ENCODE assay signal across 18 cellular contexts in genomic region chr10:16856567-16856966, GRCh38. TPM values are rescaled to one million over a fixed set of nuclear protein-coding genes. Genes with fewer than 3 reads are reported as not detected.
DNase-seq lines count a peak whose midpoint lies in the region; ATAC-seq lines count a peak whose summit lies in the region.
"Had no signal": no experiment of that assay in that cellular context is flagged by ENCODE, and none has a peak within 500 bp of the region (broad histone marks: within the 10 kb centered on the region; RNA-seq: fewer than 3 reads in every experiment).

No MANE protein-coding gene starts in this region.

- H3K9ac ChIP-seq in mesendoderm (ENCODE audit: low read length) (no peak overlapping the region), trophoblast cell (ENCODE audit: low read length) (no peak overlapping the region)

- H3K18ac ChIP-seq in mesendoderm (ENCODE audit: low read length) (no peak overlapping the region), trophoblast cell (ENCODE audit: low read length) (no peak overlapping the region)

- intact Hi-C loops in left colon (cut with DNase I, micrococcal nuclease), result no loop called here

- no peak overlapping the region for H2BK5ac ChIP-seq in mesendoderm (ENCODE audit: low read length)
- no peak overlapping the region for H2BK5ac ChIP-seq in trophoblast cell (ENCODE audit: low read depth, low read length, poor library complexity)

- H2BK12ac ChIP-seq in trophoblast cell (ENCODE audit: low read length), result no peak overlapping the region

- H3K14ac ChIP-seq in trophoblast cell (ENCODE audit: low read length), result no peak overlapping the region

- H3K4ac ChIP-seq in mesendoderm (ENCODE audit: low read depth, low read length) (no peak overlapping the region), trophoblast cell (ENCODE audit: low read depth, low read length) (no peak overlapping the region)

- no peaks in the 10 kb centered on the region for H3K36me3 ChIP-seq in H7 (replicated peaks; ENCODE audit: control insufficient read depth, insufficient read depth, low read length)
- no peaks in the 10 kb centered on the region for H3K36me3 ChIP-seq in mesendoderm (ENCODE audit: control insufficient read depth, insufficient read depth, low read length)
- H3K36me3 ChIP-seq in trophoblast cell (ENCODE audit: control insufficient read depth in 1 of 2, insufficient read depth in 2 of 2, low read length in 2 of 2), result no peaks in the 10 kb centered on the region

- no peaks in the 10 kb centered on the region for H3K9me3 ChIP-seq in trophoblast cell (ENCODE audit: insufficient read depth, low read depth, low read length)

- no peak overlapping the region for H4K12ac ChIP-seq in trophoblast cell (ENCODE audit: low read depth, low read length)

- H3K27ac ChIP-seq in mesendoderm (ENCODE audit: low read depth, low read length) (no peak overlapping the region), trophoblast cell (ENCODE audit: low read depth, low read length) (no peak overlapping the region)
- H3K27ac ChIP-seq: C4-2B had no signal

- H3K4me3 ChIP-seq in H7 (ENCODE audit: insufficient read depth, low read depth, low read length) (no peak overlapping the region), mesendoderm (ENCODE audit: low read length) (no peak overlapping the region), trophoblast cell (ENCODE audit: low read depth, low read length) (no peak overlapping the region)

- H3K4me2 ChIP-seq in mesendoderm (ENCODE audit: low read length) (no peak overlapping the region), trophoblast cell (ENCODE audit: low read length) (no peak overlapping the region)

- no peak overlapping the region for H4K91ac ChIP-seq in trophoblast cell (ENCODE audit: low read depth, low read length)

- no peak overlapping the region for H2BK15ac ChIP-seq in mesendoderm (replicated peaks; ENCODE audit: low read depth)

- ATAC-seq in left colon, result no peak
- ATAC-seq: naive thymus-derived CD4-positive, alpha-beta T cell; stimulated activated memory B cell treated with anti-CD40 and anti-IgM and Interleukin-4, amounts not matched to agents 10 μg/mL and 1 μg/mL and 100 μg/mL, for 72 hours had no signal

- H3K4me1 ChIP-seq in mesendoderm (ENCODE audit: control insufficient read depth, low read depth, low read length) (no peaks in the 10 kb centered on the region), trophoblast cell (ENCODE audit: control insufficient read depth in 1 of 2, insufficient read depth in 2 of 2, low read length in 2 of 2) (peaks cover 0 to 2% of the 10 kb centered on the region in 2 experiments)

- no peak overlapping the region for H2AK5ac ChIP-seq in mesendoderm (ENCODE audit: low read length)
- H2AK5ac ChIP-seq in trophoblast cell (ENCODE audit: low read length), result no peak overlapping the region

- H2AFZ ChIP-seq in trophoblast cell (ENCODE audit: insufficient read depth, low read length, poor library complexity), result no peak overlapping the region

- H2BK120ac ChIP-seq in mesendoderm (ENCODE audit: low read depth, low read length), result no peak overlapping the region
- no peak overlapping the region for H2BK120ac ChIP-seq in trophoblast cell (ENCODE audit: insufficient read depth, low read length, poor library complexity)

- H3K56ac ChIP-seq in mesendoderm (ENCODE audit: low read length), result no peak overlapping the region

- no CpG with 5 or more reads among the region's 4 CpGs for WGBS in mesendoderm (ENCODE audit: extremely low coverage, insufficient coverage, low lambda C conversion rate)
- no CpG with 5 or more reads among the region's 4 CpGs for whole genome bisulfite sequencing in trophoblast cell (ENCODE audit: extremely low coverage, insufficient coverage, insufficient read length)

- H3K23ac ChIP-seq in mesendoderm (ENCODE audit: low read length) (no peak overlapping the region), trophoblast cell (ENCODE audit: low read length) (no peak overlapping the region)

- H3K79me2 ChIP-seq in mesendoderm (ENCODE audit: control insufficient read depth, insufficient read depth, low read length) (no peaks in the 10 kb centered on the region), trophoblast cell (ENCODE audit: control insufficient read depth, insufficient read depth, low read length, poor library complexity) (peaks cover 2% of the 10 kb centered on the region)

- DNase-seq in H7 (peak; percentile 24), RPMI7951 (ENCODE audit: low read depth) (peak; percentile 51), dedifferentiated amniotic fluid mesenchymal stem cell (ENCODE audit: extremely low spot score) (peak; percentile 44), mesendoderm (peak; percentile 56), left colon (no peak), trophoblast cell (no peak), mesenteric fat pad (ENCODE audit: low spot score) (no peak), HCEC 1CT (no peak)
- DNase-seq: activated CD4-positive, alpha-beta memory T cell treated with anti-CD3 and anti-CD28 coated beads for 36 hours; aorta; effector CD4-positive, alpha-beta T cell; foreskin fibroblast; kidney glomerular epithelial cell; naive thymus-derived CD4-positive, alpha-beta T cell; NCI-H1092 treated with DMSO at 0.1 percent for 48 hours; retina had no signal

- no peak overlapping the region for H4K8ac ChIP-seq in mesendoderm (ENCODE audit: low read depth, low read length)
- no peak overlapping the region for H4K8ac ChIP-seq in trophoblast cell (ENCODE audit: low read depth, low read length)

- no peaks in the 10 kb centered on the region for H3K79me1 ChIP-seq in mesendoderm (ENCODE audit: low read length)
- no peaks in the 10 kb centered on the region for H3K79me1 ChIP-seq in trophoblast cell (ENCODE audit: low read length)

- H3K27me3 ChIP-seq in H7 (ENCODE audit: control insufficient read depth, insufficient read depth, low read length), result no peaks in the 10 kb centered on the region
- no peaks in the 10 kb centered on the region for H3K27me3 ChIP-seq in mesendoderm (ENCODE audit: insufficient read depth, low read length, poor library complexity)
- H3K27me3 ChIP-seq in trophoblast cell (ENCODE audit: insufficient read depth, low read length), result no peaks in the 10 kb centered on the region

- no peak overlapping the region for H4K5ac ChIP-seq in mesendoderm (ENCODE audit: low read length)

RNA-seq across cellular contexts. Expression of gene RSU1, which starts 39.3 kb away (rescaled TPM):
- total RNA-seq in H7 (2014; rRNA removed; shearing (Covaris generic)), result 53.4 and 64.9 TPM in 2 replicates
- total RNA-seq in RPMI7951 (2014; rRNA removed; shearing (Covaris generic)), result 151 and 200 TPM in 2 replicates
- polyA plus RNA-seq in mesendoderm (2013, experiment 1 of 2), result 98.5 TPM
- 104 TPM for polyA plus RNA-seq in mesendoderm (2013, experiment 2 of 2)
- total RNA-seq in left colon, result 10 to 100 TPM; 79.7 to 87.5 TPM
- 98.7 and 101 TPM in 2 replicates for polyA plus RNA-seq in trophoblast cell (2013)
- 125 TPM for total RNA-seq in mesenteric fat pad

Comparison
In these comparisons a context has a peak if more than half of its experiments do, and no peak if none do; other contexts are left out.
1. DNase-seq: peak in H7 (single experiment), RPMI7951 (single experiment), dedifferentiated amniotic fluid mesenchymal stem cell (single experiment) and mesendoderm (single experiment); none in left colon (0 of 2), trophoblast cell (0 of 2), mesenteric fat pad (single experiment) and HCEC 1CT (single experiment).